In the genomic region with DNA sequence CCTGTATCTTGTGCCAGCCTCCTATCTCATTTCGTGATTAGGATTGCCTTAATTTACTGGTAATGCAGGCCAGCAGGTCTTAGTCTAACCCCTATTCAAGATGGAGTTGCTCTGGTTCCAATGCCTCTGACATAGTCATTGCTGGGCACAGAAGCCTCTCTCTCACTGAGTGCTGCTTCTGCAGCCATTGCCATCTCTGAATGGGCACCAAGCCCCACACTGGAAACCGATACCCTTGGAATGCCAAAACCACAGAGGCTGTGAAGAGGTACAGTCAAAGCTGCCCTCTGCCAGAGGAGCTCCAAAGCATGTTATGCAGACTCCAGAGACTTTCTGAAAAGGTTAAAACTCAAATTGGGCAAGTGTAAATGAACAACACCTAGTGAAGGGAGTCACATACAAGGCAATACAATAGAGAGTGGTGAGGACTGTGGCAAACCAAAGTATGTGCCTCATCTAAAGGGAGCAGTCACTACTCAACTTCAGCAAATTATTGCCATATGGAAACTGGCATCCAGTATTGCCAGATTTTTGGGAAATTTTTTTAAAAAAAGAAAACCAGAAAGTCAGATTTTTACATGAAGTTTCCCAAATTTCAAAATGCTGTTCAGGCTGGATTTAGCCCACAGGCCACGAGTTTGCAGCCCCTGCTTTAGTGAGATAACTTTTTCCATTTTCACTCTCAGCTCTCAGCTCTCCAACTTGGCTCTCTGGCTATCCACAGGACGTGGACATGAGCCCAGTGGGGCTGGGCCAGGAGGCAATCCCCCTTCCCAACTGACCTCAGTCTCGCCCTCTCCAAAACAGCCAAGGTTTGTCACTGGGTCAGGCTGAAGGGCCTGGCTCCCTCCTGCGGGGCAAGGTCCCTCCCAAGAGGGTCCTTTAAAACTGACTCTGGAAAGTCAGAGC, we compare ENCODE assay signal across 16 cellular contexts. TPM values are rescaled to one million over a fixed set of nuclear protein-coding genes. Genes with fewer than 3 reads are reported as not detected.
DNase-seq lines count a peak whose midpoint lies in the region; ATAC-seq and TF ChIP-seq lines count a peak whose summit lies in the region.
"Had no signal": no experiment of that assay in that cellular context is flagged by ENCODE, and none has a peak within 500 bp of the region (broad histone marks: within the 10 kb centered on the region; RNA-seq: fewer than 3 reads in every experiment).

No MANE protein-coding gene starts in this region.

- no peak for TF ChIP-seq EP300 in suprapubic skin (IDR thresholded peaks at IDR 0.05)

- H3K27ac Mint-ChIP-seq in endothelial cell (ENCODE audit: unreplicated experiment) (no peak overlapping the region), type B pancreatic cell (no peak overlapping the region)
- H3K27ac Mint-ChIP-seq: GM23338 had no signal

- H3K4me1 Mint-ChIP-seq in endothelial cell (ENCODE audit: unreplicated experiment) (peaks cover 24% of the 10 kb centered on the region), type B pancreatic cell (ENCODE audit: unreplicated experiment) (peaks cover 18% of the 10 kb centered on the region)

- 76% methylated on average over 6 of the region's 6 CpGs for WGBS in suprapubic skin

- TF ChIP-seq CTCF in endothelial cell (IDR thresholded peaks at IDR 0.05; ENCODE audit: unreplicated experiment) (no peak), suprapubic skin (IDR thresholded peaks at IDR 0.05) (no peak), type B pancreatic cell (conservative IDR thresholded peaks at IDR 0.05) (no peak)

- H3K4me3 Mint-ChIP-seq in endothelial cell (ENCODE audit: unreplicated experiment), result peak overlapping the region; percentile 65
- no peak overlapping the region for H3K4me3 Mint-ChIP-seq in type B pancreatic cell
- H3K4me3 Mint-ChIP-seq: GM23338 had no signal

- no peaks in the 10 kb centered on the region for H3K36me3 ChIP-seq in mucosa of stomach (ENCODE audit: control insufficient read depth, insufficient read depth, low read length)
- no peaks in the 10 kb centered on the region for H3K36me3 ChIP-seq in suprapubic skin
- H3K36me3 ChIP-seq: BLaER1 had no signal

- H3K27ac ChIP-seq in suprapubic skin, result peak overlapping the region; percentile 95
- H3K27ac ChIP-seq: BLaER1, dorsolateral prefrontal cortex had no signal

- H3K9me3 ChIP-seq in mucosa of stomach (ENCODE audit: control insufficient read depth, low read length) (no peaks in the 10 kb centered on the region), suprapubic skin (no peaks in the 10 kb centered on the region)
- H3K9me3 ChIP-seq: BLaER1 had no signal

- H3K27me3 Mint-ChIP-seq in endothelial cell (ENCODE audit: unreplicated experiment) (peaks cover 7% of the 10 kb centered on the region), type B pancreatic cell (peaks cover 66% of the 10 kb centered on the region)

- H3K36me3 Mint-ChIP-seq in endothelial cell (ENCODE audit: low read depth, unreplicated experiment) (peaks cover 6% of the 10 kb centered on the region), type B pancreatic cell (peaks cover 4% of the 10 kb centered on the region)

- H3K4me3 ChIP-seq in mucosa of stomach (ENCODE audit: low read length) (no peak overlapping the region), suprapubic skin (no peak overlapping the region)
- H3K4me3 ChIP-seq: BLaER1, dorsolateral prefrontal cortex, GM23338 had no signal

- ATAC-seq in HG03175 (IDR thresholded peaks at IDR 0.05; ENCODE audit: unreplicated experiment), result no peak
- ATAC-seq: GM23338 had no signal

- DNase-seq in LHCN-M2 (ENCODE audit: low read depth), result peak; percentile 78
- no peak for DNase-seq in endothelial cell (ENCODE audit: low spot score)
- DNase-seq in suprapubic skin (ENCODE audit: low spot score in 2 of 2), result no peak
- DNase-seq in type B pancreatic cell (ENCODE audit: extremely low spot score, unreplicated experiment), result no peak
- DNase-seq in nucleus accumbens (lab: John Stamatoyannopoulos, UW), result no peak
- DNase-seq in SK-N-DZ (ENCODE audit: low spot score), result no peak
- DNase-seq: activated T-cell treated with anti-CD3 and anti-CD28 coated beads, Interleukin-2, amount 50 U/mL, for 1 hour; amniotic stem cell; dorsolateral prefrontal cortex; glutamatergic neuron; stimulated activated CD4-positive, alpha-beta T cell treated with anti-CD3 and anti-CD28 coated beads, Interleukin-15, amount 100 ng/mL, for 24 hours; T-helper 1 cell had no signal

- H3K9me3 Mint-ChIP-seq in endothelial cell (ENCODE audit: unreplicated experiment) (no peaks in the 10 kb centered on the region), type B pancreatic cell (no peaks in the 10 kb centered on the region)
- H3K9me3 Mint-ChIP-seq: GM23338 had no signal

- TF ChIP-seq POLR2A in suprapubic skin (IDR thresholded peaks at IDR 0.05), result no peak

- H3K9ac ChIP-seq in mucosa of stomach (ENCODE audit: low read length), result peak overlapping the region; percentile 24
- H3K9ac ChIP-seq: BLaER1 had no signal

- H3K4me1 ChIP-seq in mucosa of stomach (ENCODE audit: control insufficient read depth, insufficient read depth, low read length), result peaks cover 3% of the 10 kb centered on the region
- peaks cover 43% of the 10 kb centered on the region for H3K4me1 ChIP-seq in suprapubic skin
- H3K4me1 ChIP-seq: BLaER1 had no signal

- H3K27me3 ChIP-seq in mucosa of stomach (ENCODE audit: control insufficient read depth, insufficient read depth, low read length), result peaks cover 19% of the 10 kb centered on the region
- H3K27me3 ChIP-seq in suprapubic skin, result peaks cover 17% of the 10 kb centered on the region

RNA-seq across cellular contexts. Expression of a gene that starts 2.1 kb away (rescaled TPM):
- total RNA-seq in LHCN-M2 (2014; rRNA removed) (349 and 405 TPM in 2 replicates), endothelial cell (ENCODE audit: unreplicated experiment) (422 TPM), suprapubic skin (100 to 1,000 TPM in 2 of 4 donors, 10 to 100 TPM in 2; 71.4 to 175 (median 120) TPM), type B pancreatic cell (ENCODE audit: low replicate concordance) (5.7 and 106 TPM in 2 replicates)
- 607 TPM for polyA plus RNA-seq in LHCN-M2 (2012)
- polyA plus RNA-seq in SK-N-DZ (2014; cell fraction: cytosol; rRNA removed), result 24.5 and 26.4 TPM in 2 replicates
- 13.4 and 22.8 TPM in 2 replicates for polyA plus RNA-seq in SK-N-DZ (2014; cell fraction: nucleus; rRNA removed)

RNA-seq across cellular contexts. Expression of a gene that starts 32.0 kb away (rescaled TPM):
- total RNA-seq in LHCN-M2 (2014; rRNA removed), result 6.8 and 7.2 TPM in 2 replicates
- polyA plus RNA-seq in LHCN-M2 (2012), result 5.6 TPM
- 25.5 TPM for total RNA-seq in endothelial cell (ENCODE audit: unreplicated experiment)
- total RNA-seq in suprapubic skin, result 10 to 100 TPM; 12.1 to 19.7 (median 18.1) TPM
- total RNA-seq in type B pancreatic cell (ENCODE audit: low replicate concordance), result 18.9 and 38.6 TPM in 2 replicates
- polyA plus RNA-seq in SK-N-DZ (2014; cell fraction: cytosol; rRNA removed), result not detected in 2 replicates
- polyA plus RNA-seq in SK-N-DZ (2014; cell fraction: nucleus; rRNA removed), result 1.9 TPM in 1 of 2 replicates, not detected in the other
